ENCODE assay signal across 2 cellular contexts in genomic region chr9:33130961-33131360, GRCh38.
TF ChIP-seq lines count a peak whose summit lies in the region.

No MANE protein-coding gene starts in this region.

TF ChIP-seq in liver, 16 proteins besides CTCF, POLR2A, EP300 and RAD21:
- no peak for TF ChIP-seq EGR1 (IDR thresholded peaks at IDR 0.05; ENCODE audit: low read depth in 2 of 2)
- TF ChIP-seq JUND (IDR thresholded peaks at IDR 0.05) = no peak
- TF ChIP-seq SP1 (IDR thresholded peaks at IDR 0.05) = no peak
- no peak for TF ChIP-seq FOXA1 (IDR thresholded peaks at IDR 0.05)
- no peak for TF ChIP-seq HNF4G (IDR thresholded peaks at IDR 0.05)
- no peak for TF ChIP-seq REST (IDR thresholded peaks at IDR 0.05)
- no peak for TF ChIP-seq RXRA (IDR thresholded peaks at IDR 0.05)
- no peak for TF ChIP-seq ZBTB33 (IDR thresholded peaks at IDR 0.05)
- no peak for TF ChIP-seq NR2F2 (IDR thresholded peaks at IDR 0.05)
- no peak for TF ChIP-seq HNF4A (conservative IDR thresholded peaks at IDR 0.05)
- no peak for TF ChIP-seq MAX (IDR thresholded peaks at IDR 0.05)
- TF ChIP-seq ATF3 (IDR thresholded peaks at IDR 0.05) = no peak
- no peak for TF ChIP-seq YY1 (IDR thresholded peaks at IDR 0.05)
- TF ChIP-seq TAF1 (conservative IDR thresholded peaks at IDR 0.05) = no peak
- TF ChIP-seq FOXA2 (IDR thresholded peaks at IDR 0.05) = no peak
- TF ChIP-seq GABPA (IDR thresholded peaks at IDR 0.05 in 1 of 2, conservative IDR thresholded peaks at IDR 0.05 in 1 of 2) = no peak

TF ChIP-seq in HepG2, 621 proteins besides CTCF, POLR2A, EP300 and RAD21:
- no peak for TF ChIP-seq MAFF (IDR thresholded peaks at IDR 0.05; ENCODE audit: low read depth, low read length)
- TF ChIP-seq ZFP36L2 (CRISPR knock-in tag; IDR thresholded peaks at IDR 0.05) = no peak
- no peak for TF ChIP-seq FOXC1 (CRISPR knock-in tag; IDR thresholded peaks at IDR 0.05; ENCODE audit: borderline replicate concordance)
- TF ChIP-seq NFE2 (CRISPR knock-in tag; IDR thresholded peaks at IDR 0.05) = no peak
- TF ChIP-seq FOSL2 (CRISPR knock-in tag; IDR thresholded peaks at IDR 0.05) = no peak
- no peak for TF ChIP-seq UBTF (CRISPR knock-in tag; IDR thresholded peaks at IDR 0.05)
- TF ChIP-seq JUN (CRISPR knock-in tag; IDR thresholded peaks at IDR 0.05) = no peak
- no peak for TF ChIP-seq TP53 (CRISPR knock-in tag; conservative IDR thresholded peaks at IDR 0.05)
- no peak for TF ChIP-seq ZNF263 (CRISPR knock-in tag; IDR thresholded peaks at IDR 0.05)
- TF ChIP-seq GLI4 (CRISPR knock-in tag; IDR thresholded peaks at IDR 0.05; ENCODE audit: borderline replicate concordance) = no peak
- TF ChIP-seq TFAP4 (IDR thresholded peaks at IDR 0.05; ENCODE audit: borderline replicate concordance, low read depth) = no peak
- no peak for TF ChIP-seq ZNF589 (CRISPR knock-in tag; conservative IDR thresholded peaks at IDR 0.05)
- no peak for TF ChIP-seq HOXD1 (CRISPR knock-in tag; IDR thresholded peaks at IDR 0.05)
- TF ChIP-seq FOXP4 (CRISPR knock-in tag; IDR thresholded peaks at IDR 0.05) = no peak
- TF ChIP-seq ELF1 (CRISPR knock-in tag; IDR thresholded peaks at IDR 0.05) = no peak
- TF ChIP-seq AKNA (CRISPR knock-in tag; IDR thresholded peaks at IDR 0.05; ENCODE audit: borderline replicate concordance) = no peak
- TF ChIP-seq ZNF891 (CRISPR knock-in tag; IDR thresholded peaks at IDR 0.05) = no peak
- TF ChIP-seq NR2F6 (IDR thresholded peaks at IDR 0.05) = no peak
- TF ChIP-seq NR2F6 (CRISPR knock-in tag; IDR thresholded peaks at IDR 0.05) = no peak
